ENCODE assay signal across 24 cellular contexts in the genomic region with DNA sequence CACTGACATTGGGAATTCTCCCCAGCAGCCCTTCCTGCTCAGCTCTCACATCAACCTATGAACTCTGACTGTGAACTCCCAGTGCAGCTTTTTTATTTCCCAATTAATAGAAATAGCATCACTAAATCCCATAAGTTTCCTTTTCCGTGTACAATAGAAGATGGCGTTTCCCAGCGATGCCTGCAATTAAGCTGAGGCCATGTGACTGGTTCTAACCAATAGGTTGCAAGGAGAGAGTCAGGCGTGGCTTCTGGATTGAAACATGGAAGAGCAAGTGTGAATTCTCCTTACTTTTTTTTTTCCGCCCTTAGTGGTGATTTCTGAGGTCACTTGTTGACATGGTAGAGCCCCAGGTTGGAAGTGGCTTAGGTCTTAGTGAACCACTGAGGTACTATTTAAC. TPM values are rescaled to one million over a fixed set of nuclear protein-coding genes. Genes with fewer than 3 reads are reported as not detected.
"Had no signal": no experiment of that assay in that cellular context is flagged by ENCODE, and none has a peak within 500 bp of the region (broad histone marks: within the 10 kb centered on the region; RNA-seq: fewer than 3 reads in every experiment).

No MANE protein-coding gene starts in this region.

- H3K27ac ChIP-seq: SJSA1 had no signal

- H3K4me1 Mint-ChIP-seq: activated CD4-positive, alpha-beta memory T cell treated with anti-CD3 and anti-CD28 coated beads, Interleukin-2, amount 10 ng/mL, durations not matched to agents 7 days and 5 days; activated CD4-positive, alpha-beta T cell treated with anti-CD3 and anti-CD28 coated beads for 36 hours; activated naive CD4-positive, alpha-beta T cell treated with anti-CD3 and anti-CD28 coated beads, Interleukin-2, amount 10 ng/mL, durations not matched to agents 7 days and 5 days; activated naive CD8-positive, alpha-beta T cell treated with anti-CD3 and anti-CD28 coated beads for 36 hours had no signal

- H3K36me3 ChIP-seq: SJSA1 had no signal

- H3K4me3 ChIP-seq: SJSA1 had no signal

- H3K4me1 ChIP-seq: SJSA1 had no signal

- H3K27me3 ChIP-seq: SJSA1 had no signal

- ATAC-seq: activated CD4-positive, alpha-beta T cell treated with anti-CD3 and anti-CD28 coated beads for 36 hours; Panc1 had no signal

- H3K9me3 ChIP-seq: SJSA1 had no signal

- H3K9me3 Mint-ChIP-seq: activated naive CD8-positive, alpha-beta T cell treated with anti-CD3 and anti-CD28 coated beads for 36 hours; activated T-helper 2 cell treated with anti-CD3 and anti-CD28 coated beads, Interferon-gamma antibody, Interleukin-2, Interleukin-4, amounts not matched to agents 10 μg/mL and 5 μg/mL and 100 μg/mL, durations not matched to agents 14 hours and 24 hours and 36 hours had no signal

- H3K27me3 Mint-ChIP-seq: activated CD4-positive, alpha-beta memory T cell treated with anti-CD3 and anti-CD28 coated beads, Interleukin-2, amount 10 ng/mL, durations not matched to agents 7 days and 5 days; activated naive CD4-positive, alpha-beta T cell treated with anti-CD3 and anti-CD28 coated beads, Interleukin-2, amount 10 ng/mL, durations not matched to agents 7 days and 5 days; activated naive CD8-positive, alpha-beta T cell treated with anti-CD3 and anti-CD28 coated beads for 36 hours had no signal

- H3K27ac Mint-ChIP-seq: activated CD4-positive, alpha-beta memory T cell treated with anti-CD3 and anti-CD28 coated beads, Interleukin-2, amount 10 ng/mL, durations not matched to agents 7 days and 5 days; activated CD4-positive, alpha-beta T cell treated with anti-CD3 and anti-CD28 coated beads for 36 hours; activated naive CD4-positive, alpha-beta T cell treated with anti-CD3 and anti-CD28 coated beads, Interleukin-2, amount 10 ng/mL, durations not matched to agents 7 days and 5 days; activated naive CD8-positive, alpha-beta T cell treated with anti-CD3 and anti-CD28 coated beads for 36 hours; activated T-helper 2 cell treated with anti-CD3 and anti-CD28 coated beads, Interferon-gamma antibody, Interleukin-2, Interleukin-4, amounts not matched to agents 10 μg/mL and 5 μg/mL and 100 μg/mL, durations not matched to agents 14 hours and 24 hours and 36 hours; T-helper 1 cell treated with Interleukin-12 subunit alpha and Interleukin-12 subunit beta and Interleukin-4 antibody, amounts not matched to agents 30 μg/mL and 1 μg/mL, for 36 hours had no signal

- H3K36me3 Mint-ChIP-seq: activated naive CD4-positive, alpha-beta T cell treated with anti-CD3 and anti-CD28 coated beads, Interleukin-2, amount 10 ng/mL, durations not matched to agents 7 days and 5 days; activated naive CD8-positive, alpha-beta T cell treated with anti-CD3 and anti-CD28 coated beads for 36 hours had no signal

- H3K4me3 Mint-ChIP-seq: activated CD4-positive, alpha-beta memory T cell treated with anti-CD3 and anti-CD28 coated beads, Interleukin-2, amount 10 ng/mL, durations not matched to agents 7 days and 5 days; activated CD4-positive, alpha-beta T cell treated with anti-CD3 and anti-CD28 coated beads for 36 hours; activated naive CD4-positive, alpha-beta T cell treated with anti-CD3 and anti-CD28 coated beads, Interleukin-2, amount 10 ng/mL, durations not matched to agents 7 days and 5 days; activated naive CD8-positive, alpha-beta T cell treated with anti-CD3 and anti-CD28 coated beads for 36 hours; T-helper 1 cell treated with Interleukin-12 subunit alpha and Interleukin-12 subunit beta and Interleukin-4 antibody, amounts not matched to agents 30 μg/mL and 1 μg/mL, for 36 hours had no signal

- DNase-seq: activated CD4-positive, alpha-beta memory T cell treated with anti-CD3 and anti-CD28 coated beads, Interleukin-2, amount 10 ng/mL, durations not matched to agents 7 days and 5 days; activated CD4-positive, alpha-beta T cell treated with anti-CD3 and anti-CD28 coated beads for 36 hours; activated CD4-positive, alpha-beta T cell treated with anti-CD3 and anti-CD28 coated beads, Interleukin-2, amount 50 U/mL, for 1 hour; activated gamma-delta T cell treated with Interleukin-2 at 50 U/mL for 16 hours; activated naive CD4-positive, alpha-beta T cell treated with anti-CD3 and anti-CD28 coated beads, Interleukin-2, amount 10 ng/mL, durations not matched to agents 7 days and 5 days; activated naive CD8-positive, alpha-beta T cell treated with anti-CD3 and anti-CD28 coated beads for 36 hours; activated T-cell treated with anti-CD3 and anti-CD28 coated beads for 4 hours; activated T-cell treated with anti-CD3 and anti-CD28 coated beads, Interleukin-2, amount 50 U/mL, for 48 hours; cerebellar nuclear complex; Karpas-422; NCI-H1105 treated with DMSO at 0.1 percent for 48 hours; NCI-H1436 treated with DMSO at 0.1 percent for 48 hours; NCI-H187; NCI-H2081; NCI-H69; NK-92 treated with Interleukin-12 subunit alpha and Interleukin-12 subunit beta, amount 100 ng/mL, for 24 hours; OCI-M1; SHP77; T-helper 9 cell had no signal

RNA-seq across cellular contexts. Expression of a gene that starts 59.0 kb away (rescaled TPM):
- total RNA-seq: activated CD4-positive, alpha-beta memory T cell treated with anti-CD3 and anti-CD28 coated beads, Interleukin-2, amount 10 ng/mL, durations not matched to agents 7 days and 5 days; activated CD4-positive, alpha-beta T cell treated with anti-CD3 and anti-CD28 coated beads for 36 hours; activated CD8-positive, alpha-beta memory T cell treated with anti-CD3 and anti-CD28 coated beads for 36 hours; activated naive CD8-positive, alpha-beta T cell treated with anti-CD3 and anti-CD28 coated beads for 36 hours; activated T-helper 2 cell treated with anti-CD3 and anti-CD28 coated beads, Interferon-gamma antibody, Interleukin-2, Interleukin-4, amounts not matched to agents 10 μg/mL and 5 μg/mL and 100 μg/mL, durations not matched to agents 14 hours and 24 hours and 36 hours; SJSA1 had no signal
